In genomic region chr14:60845523-60845922, GRCh38 we compare ENCODE assay signal across 10 cellular contexts.
A peak's percentile ranks its signal among the peaks of the same experiment; 100 is the strongest.
DNase-seq lines count a peak whose midpoint lies in the region; ATAC-seq, FAIRE-seq and TF ChIP-seq lines count a peak whose summit lies in the region.
"Had no signal": no experiment of that assay in that cellular context is flagged by ENCODE, and none has a peak within 500 bp of the region (broad histone marks: within the 10 kb centered on the region; RNA-seq: fewer than 3 reads in every experiment).

No MANE protein-coding gene starts in this region.

- peaks cover 2% of the 10 kb centered on the region for H3K4me1 ChIP-seq in ovary (ENCODE audit: insufficient read depth)

- no peak for TF ChIP-seq CTCF in ovary (IDR thresholded peaks at IDR 0.05)

- intact Hi-C loops in ovary (cut with DNase I), result no loop called here

- H3K9me3 ChIP-seq in ovary, result no peaks in the 10 kb centered on the region

- H3K4me1 Mint-ChIP-seq in T-helper 2 cell treated with Interferon-gamma antibody and Interleukin-4, amounts not matched to agents 5 μg/mL and 100 μg/mL, for 36 hours (ENCODE audit: low read depth), result peaks cover 5% of the 10 kb centered on the region
- peaks cover 0 to 17% (median 5%) of the 10 kb centered on the region in 4 donors for H3K4me1 Mint-ChIP-seq in naive thymus-derived CD8-positive, alpha-beta T cell

- ATAC-seq in GM18873 (IDR thresholded peaks at IDR 0.05; ENCODE audit: low FRiP score, unreplicated experiment) (peak; percentile 79), HG02588 (IDR thresholded peaks at IDR 0.05; ENCODE audit: unreplicated experiment) (peak; percentile 88), HG03520 (IDR thresholded peaks at IDR 0.05; ENCODE audit: unreplicated experiment) (peak; percentile 97)
- no peak for ATAC-seq in naive thymus-derived CD8-positive, alpha-beta T cell

- H3K4me3 ChIP-seq in ovary, result no peak overlapping the region

- H3K27ac Mint-ChIP-seq in T-helper 2 cell treated with Interferon-gamma antibody and Interleukin-4, amounts not matched to agents 5 μg/mL and 100 μg/mL, for 36 hours, result no peak overlapping the region
- no peak overlapping the region for H3K27ac Mint-ChIP-seq in naive thymus-derived CD8-positive, alpha-beta T cell

- WGBS in ovary, 3 donors, result 43 to 91% (median 44%) methylated on average over 1 of the region's 1 CpG

- H3K36me3 ChIP-seq in ovary, result no peaks in the 10 kb centered on the region

- no peak for DNase-seq in T-helper 2 cell treated with Interferon-gamma antibody and Interleukin-4, amounts not matched to agents 5 μg/mL and 100 μg/mL, for 36 hours (ENCODE audit: low spot score)
- no peak for DNase-seq in A172 (ENCODE audit: low spot score)
- no peak for DNase-seq in naive thymus-derived CD8-positive, alpha-beta T cell
- no peak for DNase-seq in ovary
- DNase-seq: activated CD8-positive, alpha-beta memory T cell treated with anti-CD3 and anti-CD28 coated beads for 24 hours; DMS79 treated with DMSO at 0.1 percent for 48 hours had no signal

- TF ChIP-seq EP300 in ovary (IDR thresholded peaks at IDR 0.05), result no peak

- POLR2A ChIA-PET in naive thymus-derived CD8-positive, alpha-beta T cell (lab: Charles Lee), result no interaction called here

- no peak overlapping the region for H3K4me3 Mint-ChIP-seq in T-helper 2 cell treated with Interferon-gamma antibody and Interleukin-4, amounts not matched to agents 5 μg/mL and 100 μg/mL, for 36 hours
- no peak overlapping the region for H3K4me3 Mint-ChIP-seq in naive thymus-derived CD8-positive, alpha-beta T cell

- FAIRE-seq in islet of Langerhans (lab: Jason Lieb, UNC), result peak; percentile 5

- H3K36me3 Mint-ChIP-seq in T-helper 2 cell treated with Interferon-gamma antibody and Interleukin-4, amounts not matched to agents 5 μg/mL and 100 μg/mL, for 36 hours (ENCODE audit: low read depth), result peaks cover 36% of the 10 kb centered on the region
- H3K36me3 Mint-ChIP-seq in naive thymus-derived CD8-positive, alpha-beta T cell, result peaks cover 33 to 62% (median 49%) of the 10 kb centered on the region in 3 donors

- peaks cover 29% of the 10 kb centered on the region for H3K9me3 Mint-ChIP-seq in T-helper 2 cell treated with Interferon-gamma antibody and Interleukin-4, amounts not matched to agents 5 μg/mL and 100 μg/mL, for 36 hours
- H3K9me3 Mint-ChIP-seq in naive thymus-derived CD8-positive, alpha-beta T cell, result peaks cover 0 to 32% (median 19%) of the 10 kb centered on the region in 9 donors

- no peaks in the 10 kb centered on the region for H3K27me3 Mint-ChIP-seq in T-helper 2 cell treated with Interferon-gamma antibody and Interleukin-4, amounts not matched to agents 5 μg/mL and 100 μg/mL, for 36 hours (ENCODE audit: low read depth)
- no peaks in the 10 kb centered on the region for H3K27me3 Mint-ChIP-seq in naive thymus-derived CD8-positive, alpha-beta T cell

- H3K27me3 ChIP-seq in ovary, result no peaks in the 10 kb centered on the region

- no peak overlapping the region for H3K27ac ChIP-seq in ovary

- TF ChIP-seq POLR2A in ovary (IDR thresholded peaks at IDR 0.05), result no peak

Comparison
In these comparisons a context has a peak if more than half of its experiments do, and no peak if none do; other contexts are left out.
1. ATAC-seq: peak in GM18873 (single experiment), HG02588 (single experiment) and HG03520 (single experiment); none in naive thymus-derived CD8-positive, alpha-beta T cell (0 of 2).